ENCODE assay signal across 7 cellular contexts in genomic region chr10:71157435-71157834, GRCh38.
"Had no signal": no experiment of that assay in that cellular context is flagged by ENCODE, and none has a peak within 500 bp of the region (broad histone marks: within the 10 kb centered on the region; RNA-seq: fewer than 3 reads in every experiment).

No MANE protein-coding gene starts in this region.

- ATAC-seq: GM23338 had no signal

- H2AFZ ChIP-seq: GM23338 had no signal

- FAIRE-seq: H1, H54, HTR-8/SVneo had no signal

- H3K4me3 Mint-ChIP-seq: GM23338, H9 had no signal

- H3K4me1 Mint-ChIP-seq: GM23338 had no signal

- H3K4me2 ChIP-seq: GM23338 had no signal

- H3K27ac Mint-ChIP-seq: GM23338, H9 had no signal

- DNase-seq: H9, HCEC 1CT, IMR-90 had no signal

- H3K9me3 Mint-ChIP-seq: GM23338, H9 had no signal

- H3K4me3 ChIP-seq: GM23338 had no signal
